ENCODE assay signal across 9 cellular contexts in the genomic region with DNA sequence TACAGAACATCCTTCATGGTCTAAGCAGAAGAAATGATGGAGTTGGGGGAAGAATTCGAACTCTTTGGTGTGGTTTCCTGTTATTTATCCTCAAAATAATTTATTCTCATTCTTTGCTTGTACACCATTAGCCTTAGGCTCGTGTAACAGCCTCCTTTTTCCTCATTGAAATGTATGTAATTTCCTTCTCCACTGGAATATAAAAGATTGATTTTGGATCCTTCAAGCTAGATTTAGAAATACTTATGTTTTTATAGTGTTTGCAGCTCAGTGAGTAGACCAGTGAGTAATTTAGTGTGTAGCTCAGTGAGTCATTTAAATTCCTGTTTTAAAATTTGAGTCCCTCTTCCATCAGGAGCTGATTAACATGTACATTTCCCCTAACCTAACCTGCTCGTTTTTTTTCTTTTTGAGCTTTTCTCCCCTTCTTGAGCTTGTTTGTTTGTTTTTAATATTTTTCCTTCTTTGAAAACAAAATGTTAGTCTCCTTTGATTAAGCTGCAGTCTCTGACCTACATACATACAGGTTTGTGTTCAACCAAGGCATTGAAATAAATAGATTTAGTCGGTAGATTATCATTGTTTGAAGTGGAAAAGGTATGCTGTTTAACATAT. TPM values are rescaled to one million over a fixed set of nuclear protein-coding genes. Genes with fewer than 3 reads are reported as not detected.
A peak's percentile ranks its signal among the peaks of the same experiment; 100 is the strongest.
DNase-seq lines count a peak whose midpoint lies in the region; ATAC-seq, FAIRE-seq and TF ChIP-seq lines count a peak whose summit lies in the region.
"Had no signal": no experiment of that assay in that cellular context is flagged by ENCODE, and none has a peak within 500 bp of the region (broad histone marks: within the 10 kb centered on the region; RNA-seq: fewer than 3 reads in every experiment).

No MANE protein-coding gene starts in this region.

- H3K79me2 ChIP-seq in OCI-LY3 (ENCODE audit: low read length): peaks cover 100% of the 10 kb centered on the region

- peak overlapping the region; percentile 46 for H3K4me2 ChIP-seq in OCI-LY3 (ENCODE audit: low read length)

- TF ChIP-seq POLR2A in ovary (IDR thresholded peaks at IDR 0.05): no peak
- TF ChIP-seq POLR2A in GM12892 (IDR thresholded peaks at IDR 0.05; ENCODE audit: low read depth, low read length): no peak

- H3K4me1 Mint-ChIP-seq in chondrocyte (ENCODE audit: low read depth): peaks cover 59% of the 10 kb centered on the region
- peaks cover 43 to 90% (median 79%) of the 10 kb centered on the region in 4 donors for H3K4me1 Mint-ChIP-seq in naive thymus-derived CD8-positive, alpha-beta T cell

- FAIRE-seq in GM12892 (lab: Jason Lieb, UNC): no peak

- H4K20me1 ChIP-seq in OCI-LY3 (ENCODE audit: insufficient read depth, low read length): peaks cover 89% of the 10 kb centered on the region

- H3K27ac ChIP-seq in OCI-LY3 (ENCODE audit: low read length): no peak overlapping the region
- peak overlapping the region in 1 of 2 donors; percentile 44 for H3K27ac ChIP-seq in ovary

- 23 to 31% (median 27%) methylated on average over 4 of the region's 4 CpGs for WGBS in ovary, 3 donors

- ATAC-seq in naive thymus-derived CD8-positive, alpha-beta T cell: peak in 1 of 2 donors; percentile 10
- no peak for ATAC-seq in HG03108 (IDR thresholded peaks at IDR 0.05; ENCODE audit: unreplicated experiment)

- no peaks in the 10 kb centered on the region for H3K9me3 ChIP-seq in OCI-LY3 (ENCODE audit: insufficient read depth, low read length)
- no peaks in the 10 kb centered on the region for H3K9me3 ChIP-seq in ovary

- H3K36me3 Mint-ChIP-seq in chondrocyte (ENCODE audit: low read depth): no peaks in the 10 kb centered on the region
- H3K36me3 Mint-ChIP-seq in naive thymus-derived CD8-positive, alpha-beta T cell: no peaks in the 10 kb centered on the region

- intact Hi-C loops in ovary (cut with DNase I): loop anchor here in 1 of 4 donors (10.0 kb wide), 1 partner anchor 95 kb away; no protein-coding TSS in a partner anchor

- H3K9me3 Mint-ChIP-seq in chondrocyte (ENCODE audit: low read depth): no peaks in the 10 kb centered on the region
- H3K9me3 Mint-ChIP-seq in naive thymus-derived CD8-positive, alpha-beta T cell: no peaks in the 10 kb centered on the region

- H3K4me3 ChIP-seq in OCI-LY3 (ENCODE audit: low read length): no peak overlapping the region
- H3K4me3 ChIP-seq in ovary: no peak overlapping the region

- DNase-seq in Caki2 (ENCODE audit: low read depth) (peak; percentile 25), chondrocyte (ENCODE audit: low spot score) (no peak), ovary (no peak), NCI-H2171 treated with DMSO at 0.1 percent for 48 hours (lab: John Stamatoyannopoulos, UW) (no peak), GM12892 (ENCODE audit: insufficient read length) (no peak)
- no peak for DNase-seq in naive thymus-derived CD8-positive, alpha-beta T cell
- DNase-seq: central memory CD4-positive, alpha-beta T cell had no signal

- peak overlapping the region; percentile 43 for H3K4me3 Mint-ChIP-seq in chondrocyte (ENCODE audit: unreplicated experiment)
- peak overlapping the region; percentile 21 to 98 (median 65) for H3K4me3 Mint-ChIP-seq in naive thymus-derived CD8-positive, alpha-beta T cell

- H3K4me1 ChIP-seq in OCI-LY3 (ENCODE audit: low read length): peaks cover 60% of the 10 kb centered on the region
- H3K4me1 ChIP-seq in ovary (ENCODE audit: insufficient read depth): peaks cover 13% of the 10 kb centered on the region

- no peaks in the 10 kb centered on the region for H3K27me3 ChIP-seq in OCI-LY3 (ENCODE audit: low read depth, low read length)
- no peaks in the 10 kb centered on the region for H3K27me3 ChIP-seq in ovary

- H2AFZ ChIP-seq in OCI-LY3 (ENCODE audit: low read depth, low read length): no peak overlapping the region

- TF ChIP-seq EP300 in ovary (IDR thresholded peaks at IDR 0.05): no peak

- POLR2A ChIA-PET in naive thymus-derived CD8-positive, alpha-beta T cell (lab: Charles Lee): interaction anchor here (0.5 to 2.1 kb wide), 4 partner anchors 20 to 220 kb away, joined by 3 to 7 read pairs (median 6); no protein-coding TSS in a partner anchor

- H3K9ac ChIP-seq in OCI-LY3 (ENCODE audit: low read length): peak overlapping the region; percentile 8; the same call in 1 of the 2 replicates

- H3K36me3 ChIP-seq in OCI-LY3 (replicated peaks; ENCODE audit: low read depth, low read length) (peaks cover 3% of the 10 kb centered on the region), ovary (no peaks in the 10 kb centered on the region)

- TF ChIP-seq CTCF in OCI-LY3 (IDR thresholded peaks at IDR 0.05; ENCODE audit: low read depth, low read length) (no peak), chondrocyte (IDR thresholded peaks at IDR 0.05) (no peak), ovary (IDR thresholded peaks at IDR 0.05) (no peak)

- in situ Hi-C loops in Caki2 (cut with HindIII; ENCODE audit: low pct_unique_long_range_greater_than_20kb, low sequenced_read_pairs): no loop called here

- H3K27me3 Mint-ChIP-seq in chondrocyte (ENCODE audit: low read depth): no peaks in the 10 kb centered on the region
- no peaks in the 10 kb centered on the region for H3K27me3 Mint-ChIP-seq in naive thymus-derived CD8-positive, alpha-beta T cell

- H3K27ac Mint-ChIP-seq in chondrocyte (ENCODE audit: unreplicated experiment): peak overlapping the region; percentile 85
- peak overlapping the region; percentile 65 to 97 (median 82) for H3K27ac Mint-ChIP-seq in naive thymus-derived CD8-positive, alpha-beta T cell

RNA-seq across cellular contexts. Expression of gene USP3, which starts 5.6 kb away (rescaled TPM):
- 41.2 and 53.3 TPM in 2 replicates for total RNA-seq in Caki2 (2014; rRNA removed; shearing (Covaris generic); ENCODE audit: low replicate concordance)
- total RNA-seq in chondrocyte (27.6 to 30.6 TPM (median 28.7 TPM) in 3 replicates), ovary (10 to 100 TPM; 41.5 to 76.0 (median 62.9) TPM)
- total RNA-seq in naive thymus-derived CD8-positive, alpha-beta T cell: 100 to 1,000 TPM; 128 to 136 TPM
- 10 to 100 TPM; 31.6 to 42.9 (median 36.9) TPM for polyA plus RNA-seq in naive thymus-derived CD8-positive, alpha-beta T cell
- 10 to 100 TPM; 21.1 to 35.9 TPM for polyA plus RNA-seq in ovary
- 27.9 TPM for polyA plus RNA-seq in GM12892 (2012; ENCODE audit: missing spikeins)
